In genomic region chr7:67184912-67185741, GRCh38 we compare ENCODE assay signal across 8 cellular contexts.
DNase-seq lines count a peak whose midpoint lies in the region; ATAC-seq, FAIRE-seq and TF ChIP-seq lines count a peak whose summit lies in the region.
"Not testable (repeated sequence)": the region's sequence is repeated elsewhere in the genome, so short reads cannot be mapped to it uniquely, and the experiment has no call there.

No MANE protein-coding gene starts in this region.

- not testable (repeated sequence) for H3K9ac ChIP-seq in H1 (replicated peaks in 1 of 4; ENCODE audit: extremely low read depth in 1 of 4, low read depth in 3 of 4, low read length in 3 of 4)

- peak overlapping the region in 5 of 7 donors; percentile 8 to 78 (median 36) for H3K27ac Mint-ChIP-seq in CD4-positive, alpha-beta memory T cell
- H3K27ac Mint-ChIP-seq in activated CD8-positive, alpha-beta T cell treated with anti-CD3 and anti-CD28 coated beads for 36 hours: peak overlapping the region; percentile 40
- peak overlapping the region; percentile 41 to 61 for H3K27ac Mint-ChIP-seq in natural killer cell treated with Interleukin-12 subunit alpha and Interleukin-12 subunit beta and Interleukin-15 and Interleukin-18, amount 100 ng/mL, for 72 hours

- POLR2A ChIA-PET in CD4-positive, alpha-beta memory T cell (lab: Charles Lee; ENCODE audit: partially characterized antibody); activated CD8-positive, alpha-beta T cell treated with anti-CD3 and anti-CD28 coated beads for 36 hours (lab: Charles Lee); H1 (lab: Charles Lee; ENCODE audit: partially characterized antibody): not testable (repeated sequence)

- H2AK5ac ChIP-seq in H1 (ENCODE audit: low read depth, low read length): not testable (repeated sequence)

- 94% methylated on average over 10 of the region's 11 CpGs; no CpG with 5 or more reads in 1 of the 2 experiments for WGBS in H1 (ENCODE audit: extremely low coverage in 1 of 2, insufficient coverage in 1 of 2, insufficient read length in 1 of 2, insufficient replicate concordance in 2 of 2, low coverage in 1 of 2, low lambda C conversion rate in 2 of 2, missing lambda C conversion rate in 1 of 2), 2 experiments

- H3K27me3 Mint-ChIP-seq in CD4-positive, alpha-beta memory T cell; activated CD8-positive, alpha-beta T cell treated with anti-CD3 and anti-CD28 coated beads for 36 hours; natural killer cell treated with Interleukin-12 subunit alpha and Interleukin-12 subunit beta and Interleukin-15 and Interleukin-18, amount 100 ng/mL, for 72 hours: not testable (repeated sequence)

- ATAC-seq in GM18870 (IDR thresholded peaks at IDR 0.05; ENCODE audit: unreplicated experiment): peak; percentile 48
- ATAC-seq in GM21529 (IDR thresholded peaks at IDR 0.05; ENCODE audit: unreplicated experiment): peak; percentile 21
- peak; percentile 28 for ATAC-seq in HG02870 (IDR thresholded peaks at IDR 0.05; ENCODE audit: unreplicated experiment)
- peak; percentile 49 for ATAC-seq in HG03460 (IDR thresholded peaks at IDR 0.05; ENCODE audit: unreplicated experiment)
- ATAC-seq in activated CD8-positive, alpha-beta T cell treated with anti-CD3 and anti-CD28 coated beads for 36 hours; natural killer cell treated with Interleukin-12 subunit alpha and Interleukin-12 subunit beta and Interleukin-15 and Interleukin-18, amount 100 ng/mL, for 72 hours: not testable (repeated sequence)

- intact Hi-C loops in CD4-positive, alpha-beta memory T cell (cut with micrococcal nuclease); activated CD8-positive, alpha-beta T cell treated with anti-CD3 and anti-CD28 coated beads for 36 hours (cut with micrococcal nuclease): not testable (repeated sequence)

- H2BK120ac ChIP-seq in H1 (replicated peaks; ENCODE audit: low read depth, low read length): not testable (repeated sequence)

- H3K4me1 ChIP-seq in CD4-positive, alpha-beta memory T cell (ENCODE audit: insufficient read depth, low read length); H1 (replicated peaks in 1 of 4; ENCODE audit: control insufficient read depth in 3 of 4, insufficient read depth in 4 of 4, low read length in 3 of 4): not testable (repeated sequence)

- H3K56ac ChIP-seq in H1 (replicated peaks; ENCODE audit: insufficient read length, low read depth, low read length): not testable (repeated sequence)

- FAIRE-seq in H1 (lab: Jason Lieb, UNC): peak; percentile 50

- H2BK20ac ChIP-seq in H1 (ENCODE audit: low read length): not testable (repeated sequence)

- TF ChIP-seq POLR2A in H1 (IDR thresholded peaks at IDR 0.05; ENCODE audit: control extremely low read depth in 1 of 2, low read depth in 2 of 2, low read length in 2 of 2): not testable (repeated sequence)

- H3K36me3 ChIP-seq in CD4-positive, alpha-beta memory T cell (ENCODE audit: insufficient read depth, low read length); H1 (ENCODE audit: control insufficient read depth in 2 of 4, insufficient read depth in 4 of 4, low read length in 3 of 4): not testable (repeated sequence)

- H3K14ac ChIP-seq in H1 (ENCODE audit: insufficient read length): not testable (repeated sequence)

- not testable (repeated sequence) for H4K8ac ChIP-seq in H1 (ENCODE audit: extremely low read depth, insufficient read depth, low read length)

- not testable (repeated sequence) for H3K27me3 ChIP-seq in CD4-positive, alpha-beta memory T cell (ENCODE audit: insufficient read depth, low read length); H1 (replicated peaks in 1 of 4; ENCODE audit: control insufficient read depth in 3 of 4, extremely low read depth in 1 of 4, insufficient read depth in 3 of 4, low read length in 3 of 4)

- not testable (repeated sequence) for TF ChIP-seq RAD21 in H1 (IDR thresholded peaks at IDR 0.05 in 1 of 2, conservative IDR thresholded peaks at IDR 0.05 in 1 of 2; ENCODE audit: low read depth in 2 of 2, low read length in 2 of 2)

- DNase-seq in CD4-positive, alpha-beta memory T cell; activated CD8-positive, alpha-beta T cell treated with anti-CD3 and anti-CD28 coated beads for 36 hours; H1 (ENCODE audit: low read depth in 1 of 2, low spot score in 2 of 2); natural killer cell treated with Interleukin-12 subunit alpha and Interleukin-12 subunit beta and Interleukin-15 and Interleukin-18, amount 100 ng/mL, for 72 hours (ENCODE audit: low spot score): not testable (repeated sequence)

- not testable (repeated sequence) for TF ChIP-seq CTCF in activated CD8-positive, alpha-beta T cell treated with anti-CD3 and anti-CD28 coated beads for 36 hours (IDR thresholded peaks at IDR 0.05); H1 (IDR thresholded peaks at IDR 0.05; ENCODE audit: control extremely low read depth in 1 of 3, insufficient read depth in 1 of 3, low read depth in 1 of 3, low read length in 3 of 3)

- H4K5ac ChIP-seq in H1 (ENCODE audit: insufficient read length, low read depth, low read length): not testable (repeated sequence)

- H3K4me1 Mint-ChIP-seq in CD4-positive, alpha-beta memory T cell: peaks cover 12 to 26% (median 17%) of the 10 kb centered on the region in 4 donors
- peaks cover 15% of the 10 kb centered on the region for H3K4me1 Mint-ChIP-seq in activated CD8-positive, alpha-beta T cell treated with anti-CD3 and anti-CD28 coated beads for 36 hours (ENCODE audit: low read depth)
- peaks cover 13 to 14% of the 10 kb centered on the region in 2 donors for H3K4me1 Mint-ChIP-seq in natural killer cell treated with Interleukin-12 subunit alpha and Interleukin-12 subunit beta and Interleukin-15 and Interleukin-18, amount 100 ng/mL, for 72 hours (ENCODE audit: low read depth in 2 of 2)

- H3K23ac ChIP-seq in H1 (ENCODE audit: insufficient read length): not testable (repeated sequence)

- H3K27ac ChIP-seq in CD4-positive, alpha-beta memory T cell (ENCODE audit: low read depth, low read length); H1 (ENCODE audit: low read depth, low read length): not testable (repeated sequence)

- not testable (repeated sequence) for H3K18ac ChIP-seq in H1 (ENCODE audit: extremely low read depth, low read length)

- H3K4me3 Mint-ChIP-seq in CD4-positive, alpha-beta memory T cell: peak overlapping the region in 3 of 8 donors; percentile 6 to 30 (median 26)
- not testable (repeated sequence) for H3K4me3 Mint-ChIP-seq in activated CD8-positive, alpha-beta T cell treated with anti-CD3 and anti-CD28 coated beads for 36 hours
- H3K4me3 Mint-ChIP-seq in natural killer cell treated with Interleukin-12 subunit alpha and Interleukin-12 subunit beta and Interleukin-15 and Interleukin-18, amount 100 ng/mL, for 72 hours: peak overlapping the region; percentile 51

- not testable (repeated sequence) for H2BK12ac ChIP-seq in H1 (ENCODE audit: low read depth, low read length)

- CTCF ChIA-PET in CD4-positive, alpha-beta memory T cell (lab: Charles Lee; ENCODE audit: partially characterized antibody); activated CD8-positive, alpha-beta T cell treated with anti-CD3 and anti-CD28 coated beads for 36 hours (lab: Charles Lee); H1 (lab: Charles Lee; ENCODE audit: partially characterized antibody): not testable (repeated sequence)

- not testable (repeated sequence) for H3K4ac ChIP-seq in H1 (replicated peaks; ENCODE audit: insufficient read length, low read depth, low read length)

- H3K4me3 ChIP-seq in CD4-positive, alpha-beta memory T cell (ENCODE audit: low read length in 2 of 2); H1 (ENCODE audit: extremely low read depth in 1 of 4, insufficient read depth in 2 of 4, low read depth in 3 of 4, low read length in 4 of 4): not testable (repeated sequence)

- not testable (repeated sequence) for TF ChIP-seq EP300 in H1 (IDR thresholded peaks at IDR 0.05; ENCODE audit: borderline replicate concordance in 1 of 2, low read depth in 2 of 2, low read length in 2 of 2)

- H3K23me2 ChIP-seq in H1 (ENCODE audit: low read depth, low read length): not testable (repeated sequence)

- not testable (repeated sequence) for H4K91ac ChIP-seq in H1 (replicated peaks; ENCODE audit: insufficient read length, low read length)

- H3K79me2 ChIP-seq in H1 (ENCODE audit: control insufficient read depth in 1 of 2, insufficient read depth in 2 of 2, low read length in 2 of 2): not testable (repeated sequence)

- not testable (repeated sequence) for H3K79me1 ChIP-seq in H1 (ENCODE audit: low read depth, low read length)

- H3K36me3 Mint-ChIP-seq in CD4-positive, alpha-beta memory T cell: peaks cover 10 to 11% of the 10 kb centered on the region in 2 donors
- H3K36me3 Mint-ChIP-seq in activated CD8-positive, alpha-beta T cell treated with anti-CD3 and anti-CD28 coated beads for 36 hours (ENCODE audit: low read depth); natural killer cell treated with Interleukin-12 subunit alpha and Interleukin-12 subunit beta and Interleukin-15 and Interleukin-18, amount 100 ng/mL, for 72 hours: not testable (repeated sequence)

- H3K4me2 ChIP-seq in H1 (ENCODE audit: insufficient read depth in 1 of 2, low read depth in 2 of 2, low read length in 2 of 2): not testable (repeated sequence)

- H2BK15ac ChIP-seq in H1 (ENCODE audit: low read length): not testable (repeated sequence)

- H2BK5ac ChIP-seq in H1 (ENCODE audit: low read depth, low read length): not testable (repeated sequence)

- not testable (repeated sequence) for H4K20me1 ChIP-seq in H1 (replicated peaks in 1 of 2; ENCODE audit: control insufficient read depth in 1 of 2, insufficient read depth in 2 of 2, low read length in 2 of 2)

- not testable (repeated sequence) for H2AFZ ChIP-seq in H1 (ENCODE audit: low read length)

- not testable (repeated sequence) for H3K9me3 ChIP-seq in CD4-positive, alpha-beta memory T cell (ENCODE audit: control insufficient read depth in 1 of 2, low read length in 2 of 2); H1 (ENCODE audit: insufficient read depth in 2 of 2, low read depth in 1 of 2, low read length in 1 of 2)

- H3K9me3 Mint-ChIP-seq in CD4-positive, alpha-beta memory T cell; activated CD8-positive, alpha-beta T cell treated with anti-CD3 and anti-CD28 coated beads for 36 hours; natural killer cell treated with Interleukin-12 subunit alpha and Interleukin-12 subunit beta and Interleukin-15 and Interleukin-18, amount 100 ng/mL, for 72 hours: not testable (repeated sequence)
